ENCODE assay signal across 10 cellular contexts in genomic region chr10:118504044-118504944, GRCh38.
DNase-seq lines count a peak whose midpoint lies in the region; ATAC-seq and TF ChIP-seq lines count a peak whose summit lies in the region.
"Had no signal": no experiment of that assay in that cellular context is flagged by ENCODE, and none has a peak within 500 bp of the region (broad histone marks: within the 10 kb centered on the region; RNA-seq: fewer than 3 reads in every experiment).

No MANE protein-coding gene starts in this region.

- peak overlapping the region in 5 of 11 experiments; percentile 29 to 65 (median 39); a peak in 10 of 22 replicates for H3K27ac ChIP-seq in BLaER1 treated with 17β-estradiol and CSF1 and Interleukin-3, amounts not matched to agents 10 nM and 100 nM
- H3K27ac ChIP-seq in IMR-90 (ENCODE audit: insufficient read depth, low read length) (no peak overlapping the region), endodermal cell (ENCODE audit: low read depth, low read length) (no peak overlapping the region)
- H3K27ac ChIP-seq: tibial nerve had no signal

- no peaks in the 10 kb centered on the region for H3K36me3 Mint-ChIP-seq in endodermal cell (ENCODE audit: low read depth)

- no peak overlapping the region for H4K8ac ChIP-seq in IMR-90 (ENCODE audit: low read depth in 2 of 2, low read length in 2 of 2)

- no peaks in the 10 kb centered on the region for H3K36me3 ChIP-seq in BLaER1 treated with 17β-estradiol and CSF1 and Interleukin-3, amounts not matched to agents 10 nM and 100 nM
- H3K36me3 ChIP-seq in IMR-90 (ENCODE audit: control insufficient read depth, insufficient read depth, low read length) (no peaks in the 10 kb centered on the region), endodermal cell (ENCODE audit: control insufficient read depth, insufficient read depth, low read length) (no peaks in the 10 kb centered on the region)
- H3K36me3 ChIP-seq: tibial nerve had no signal

- H3K9ac ChIP-seq in BLaER1 treated with 17β-estradiol and CSF1 and Interleukin-3, amounts not matched to agents 10 nM and 100 nM, result no peak overlapping the region; a peak in 1 of 22 replicates
- H3K9ac ChIP-seq in IMR-90 (ENCODE audit: low read depth, low read length) (no peak overlapping the region), endodermal cell (ENCODE audit: extremely low read depth, low read length, poor library complexity, severe bottlenecking) (no peak overlapping the region)

- H3K4me1 ChIP-seq in BLaER1 treated with 17β-estradiol and CSF1 and Interleukin-3, amounts not matched to agents 10 nM and 100 nM, result peaks cover 0 to 41% (median 11%) of the 10 kb centered on the region in 10 experiments; a peak in 15 of 20 replicates
- no peaks in the 10 kb centered on the region for H3K4me1 ChIP-seq in IMR-90 (ENCODE audit: control insufficient read depth, insufficient read depth, low read length)
- H3K4me1 ChIP-seq in endodermal cell (ENCODE audit: control insufficient read depth, insufficient read depth, low read length), result no peaks in the 10 kb centered on the region
- H3K4me1 ChIP-seq: tibial nerve had no signal

- H3K27me3 ChIP-seq in BLaER1 treated with 17β-estradiol and CSF1 and Interleukin-3, amounts not matched to agents 10 nM and 100 nM, result no peaks in the 10 kb centered on the region
- no peaks in the 10 kb centered on the region for H3K27me3 ChIP-seq in IMR-90 (ENCODE audit: control insufficient read depth, insufficient read depth, low read length)
- H3K27me3 ChIP-seq in endodermal cell (ENCODE audit: control insufficient read depth, insufficient read depth, low read length, poor library complexity, severe bottlenecking), result no peaks in the 10 kb centered on the region
- H3K27me3 ChIP-seq: tibial nerve had no signal

- CTCF ChIA-PET in IMR-90 (lab: Yijun Ruan, JAX), result no interaction called here

- TF ChIP-seq CTCF in IMR-90 (conservative IDR thresholded peaks at IDR 0.05; ENCODE audit: low read depth, low read length) (no peak), endodermal cell (conservative IDR thresholded peaks at IDR 0.05) (no peak)

- H3K4ac ChIP-seq in IMR-90 (ENCODE audit: low read depth, low read length), result no peak overlapping the region

- H3K4me1 Mint-ChIP-seq in endodermal cell, result peaks cover 4% of the 10 kb centered on the region

- peak overlapping the region in 10 of 11 experiments; percentile 38 to 75 (median 50); a peak in 18 of 22 replicates for H3K4me2 ChIP-seq in BLaER1 treated with 17β-estradiol and CSF1 and Interleukin-3, amounts not matched to agents 10 nM and 100 nM
- no peak overlapping the region for H3K4me2 ChIP-seq in IMR-90 (ENCODE audit: low read depth, low read length)

- no peak overlapping the region for H2AFZ ChIP-seq in IMR-90 (replicated peaks; ENCODE audit: low read length, poor library complexity)

- no peak overlapping the region for H3K18ac ChIP-seq in IMR-90 (ENCODE audit: low read depth, low read length)

- ATAC-seq in IMR-90 (ENCODE audit: low read depth), result no peak

- no TSS peak for BruUV-seq in IMR-90 (replicated peaks; lab: Mats Ljungman, UMichigan)

- H3K56ac ChIP-seq in IMR-90 (ENCODE audit: extremely low read depth, insufficient read depth, low read length), result no peak overlapping the region

- in situ Hi-C loops in IMR-90 (cut with MboI; ENCODE audit: low sequenced_read_pairs), result no loop called here

- H3K4me3 Mint-ChIP-seq in endodermal cell, result no peak overlapping the region

- no peak for TF ChIP-seq POLR2A in IMR-90 (IDR thresholded peaks at IDR 0.05; ENCODE audit: low read depth, low read length)

- no peak overlapping the region for H2AK9ac ChIP-seq in IMR-90 (replicated peaks; ENCODE audit: low read depth, low read length, poor library complexity)

- H4K20me1 ChIP-seq in BLaER1 treated with 17β-estradiol and CSF1 and Interleukin-3, amounts not matched to agents 10 nM and 100 nM, result no peaks in the 10 kb centered on the region
- H4K20me1 ChIP-seq in IMR-90 (ENCODE audit: insufficient read depth, low read length), result no peaks in the 10 kb centered on the region

- H3K14ac ChIP-seq in IMR-90 (replicated peaks; ENCODE audit: low read depth, low read length), result no peak overlapping the region

- 0% methylated on average over 1 of the region's 5 CpGs; no CpG with 5 or more reads in 1 of the 2 experiments for WGBS in IMR-90 (ENCODE audit: extremely low coverage in 2 of 2, insufficient read length in 1 of 2), 2 experiments
- WGBS in endodermal cell (ENCODE audit: insufficient coverage in 1 of 2, insufficient read length in 1 of 2), 2 experiments, result 64% methylated on average over 5 of the region's 5 CpGs

- no peak overlapping the region for H3K27ac Mint-ChIP-seq in endodermal cell

- POLR2A ChIA-PET in IMR-90 (lab: Charles Lee; ENCODE audit: unreplicated experiment), result no interaction called here

- DNase-seq in IMR-90 (peak; percentile 3), SW480 (ENCODE audit: low spot score) (peak; percentile 87), iris pigment epithelial cell (ENCODE audit: low read depth) (peak; percentile 63), NCI-H510A (lab: John Stamatoyannopoulos, UW) (no peak), endodermal cell (no peak), cerebellar cortex (ENCODE audit: low spot score) (no peak)
- no peak for DNase-seq in activated effector memory CD4-positive, alpha-beta T cell treated with Interleukin-2 at 50 U/mL for 16 hours
- DNase-seq: SHP77 had no signal

- H3K23ac ChIP-seq in IMR-90 (ENCODE audit: low read depth, low read length), result no peak overlapping the region

- no peak overlapping the region for H3K4me3 ChIP-seq in BLaER1 treated with 17β-estradiol and CSF1 and Interleukin-3, amounts not matched to agents 10 nM and 100 nM
- H3K4me3 ChIP-seq in IMR-90 (ENCODE audit: insufficient read depth, low read depth, low read length) (no peak overlapping the region), endodermal cell (ENCODE audit: low read length) (no peak overlapping the region)
- H3K4me3 ChIP-seq: tibial nerve had no signal

- no peak overlapping the region for H2BK20ac ChIP-seq in IMR-90 (ENCODE audit: low read depth, low read length)

- no peaks in the 10 kb centered on the region for H3K9me3 Mint-ChIP-seq in endodermal cell

- no peaks in the 10 kb centered on the region for H3K9me1 ChIP-seq in IMR-90 (ENCODE audit: insufficient read depth, low read length)

- no peak overlapping the region for H2BK15ac ChIP-seq in IMR-90 (ENCODE audit: low read depth, low read length)

- TF ChIP-seq RAD21 in IMR-90 (IDR thresholded peaks at IDR 0.05; ENCODE audit: low read length), result no peak

- no peak overlapping the region for H4K5ac ChIP-seq in IMR-90 (ENCODE audit: low read depth, low read length)

- no peak overlapping the region for H2AK5ac ChIP-seq in IMR-90 (ENCODE audit: low read depth, low read length)

- H3K27me3 Mint-ChIP-seq in endodermal cell (ENCODE audit: insufficient read depth), result peaks cover 3% of the 10 kb centered on the region

- H2BK5ac ChIP-seq in IMR-90 (ENCODE audit: low read depth, low read length, poor library complexity, severe bottlenecking), result no peak overlapping the region

- intact Hi-C loops in IMR-90 (cut with micrococcal nuclease), result no loop called here

- dilution Hi-C loops in IMR-90 (cut with HindIII; ENCODE audit: low sequenced_read_pairs, unreplicated experiment), result no loop called here

- H3K9me3 ChIP-seq in BLaER1 treated with 17β-estradiol and CSF1 and Interleukin-3, amounts not matched to agents 10 nM and 100 nM (replicated peaks in 1 of 11), result no peaks in the 10 kb centered on the region
- H3K9me3 ChIP-seq in IMR-90 (ENCODE audit: control insufficient read depth, insufficient read depth, low read length) (no peaks in the 10 kb centered on the region), endodermal cell (ENCODE audit: control insufficient read depth, low read length) (no peaks in the 10 kb centered on the region)
- H3K9me3 ChIP-seq: tibial nerve had no signal

- H3K79me1 ChIP-seq in IMR-90 (ENCODE audit: low read depth in 1 of 2, low read length in 2 of 2), result no peaks in the 10 kb centered on the region

- no peak overlapping the region for H2BK120ac ChIP-seq in IMR-90 (ENCODE audit: low read depth, low read length)

- H4K91ac ChIP-seq in IMR-90 (ENCODE audit: insufficient read depth, low read depth, low read length), result no peak overlapping the region

TF ChIP-seq in IMR-90, 13 proteins besides CTCF, POLR2A, EP300 and RAD21:
- TF ChIP-seq NFE2L2 (IDR thresholded peaks at IDR 0.05; ENCODE audit: low read depth, low read length) (no peak), FOS (IDR thresholded peaks at IDR 0.05; ENCODE audit: low read depth, low read length) (no peak), RFX5 (IDR thresholded peaks at IDR 0.05; ENCODE audit: low read depth, low read length) (no peak), MAFK (IDR thresholded peaks at IDR 0.05; ENCODE audit: low read depth, low read length) (no peak), ELK1 (IDR thresholded peaks at IDR 0.05; ENCODE audit: borderline replicate concordance, low read depth, low read length) (no peak), BHLHE40 (IDR thresholded peaks at IDR 0.05; ENCODE audit: low read depth, low read length) (no peak), CHD1 (IDR thresholded peaks at IDR 0.05; ENCODE audit: low read depth, low read length) (no peak), USF2 (IDR thresholded peaks at IDR 0.05; ENCODE audit: low read depth, low read length) (no peak), MXI1 (IDR thresholded peaks at IDR 0.05; ENCODE audit: borderline replicate concordance, low read depth, low read length) (no peak), CEBPB (IDR thresholded peaks at IDR 0.05; ENCODE audit: low read depth, low read length) (no peak), RCOR1 (IDR thresholded peaks at IDR 0.05; ENCODE audit: insufficient replicate concordance, low read length) (no peak), MAZ (IDR thresholded peaks at IDR 0.05; ENCODE audit: borderline replicate concordance, low read depth, low read length) (no peak), SMC3 (IDR thresholded peaks at IDR 0.05; ENCODE audit: low read depth, low read length) (no peak)

Comparison
In these comparisons a context has a peak if more than half of its experiments do, and no peak if none do; other contexts are left out.
1. DNase-seq: peak in IMR-90 (single experiment), SW480 (single experiment) and iris pigment epithelial cell (single experiment); none in NCI-H510A (single experiment), endodermal cell (single experiment), activated effector memory CD4-positive, alpha-beta T cell treated with Interleukin-2 at 50 U/mL for 16 hours (single experiment) and cerebellar cortex (single experiment).